ENCODE assay signal across 13 cellular contexts in the genomic region with DNA sequence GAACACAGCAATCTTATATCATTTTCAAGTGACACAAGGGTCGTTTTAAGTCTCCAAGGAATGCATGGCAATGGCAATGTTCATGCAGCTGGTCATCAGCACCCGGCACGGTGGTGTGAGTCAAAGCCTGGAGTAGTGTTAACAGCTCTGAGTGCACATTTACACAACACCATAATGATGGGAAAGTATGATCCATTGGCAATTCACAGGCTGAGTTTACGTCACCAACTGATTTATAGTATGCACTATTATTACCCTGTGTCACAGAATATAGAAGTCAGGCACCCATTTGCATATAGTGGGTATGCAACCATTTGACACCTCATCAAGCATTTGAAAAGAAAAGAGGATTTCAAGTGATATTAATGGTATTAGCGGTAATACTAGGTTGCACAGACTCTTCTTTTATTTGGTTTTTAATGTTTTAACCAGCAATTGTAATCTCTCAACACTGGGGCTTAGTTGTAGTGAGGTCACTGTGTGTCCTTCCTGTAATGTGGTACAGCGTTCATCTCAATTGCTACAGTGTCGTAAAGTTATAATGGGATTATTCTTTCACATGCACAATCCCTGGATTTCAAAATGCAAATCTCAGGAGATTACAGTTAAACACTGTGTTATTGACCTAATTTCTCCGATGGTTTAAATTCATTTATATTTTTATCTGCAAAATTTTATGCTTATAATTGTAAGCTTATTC.
"Had no signal": no experiment of that assay in that cellular context is flagged by ENCODE, and none has a peak within 500 bp of the region (broad histone marks: within the 10 kb centered on the region; RNA-seq: fewer than 3 reads in every experiment).

No MANE protein-coding gene starts in this region.

- H3K27me3 ChIP-seq: brain microvascular endothelial cell had no signal

- DNase-seq: activated CD4-positive, alpha-beta memory T cell treated with anti-CD3 and anti-CD28 coated beads, Interleukin-2, amount 10 ng/mL, durations not matched to agents 7 days and 5 days; activated CD4-positive, alpha-beta T cell treated with anti-CD3 and anti-CD28 coated beads for 36 hours; activated gamma-delta T cell treated with Interleukin-2 at 50 U/mL for 16 hours; activated naive CD8-positive, alpha-beta T cell treated with anti-CD3 and anti-CD28 coated beads for 36 hours; activated T-cell treated with anti-CD3 and anti-CD28 coated beads, Interleukin-2, amount 50 U/mL, for 48 hours; brain microvascular endothelial cell; endodermal cell; erythroblast; natural killer cell; T1000; trophoblast cell; WERI-Rb-1 had no signal

- H3K36me3 ChIP-seq: brain microvascular endothelial cell, WERI-Rb-1 had no signal

- H3K4me3 ChIP-seq: skin epidermis had no signal

- H3K27ac ChIP-seq: brain microvascular endothelial cell, skin epidermis, WERI-Rb-1 had no signal
